16 cellular contexts compared by ENCODE assay signal in the genomic region with DNA sequence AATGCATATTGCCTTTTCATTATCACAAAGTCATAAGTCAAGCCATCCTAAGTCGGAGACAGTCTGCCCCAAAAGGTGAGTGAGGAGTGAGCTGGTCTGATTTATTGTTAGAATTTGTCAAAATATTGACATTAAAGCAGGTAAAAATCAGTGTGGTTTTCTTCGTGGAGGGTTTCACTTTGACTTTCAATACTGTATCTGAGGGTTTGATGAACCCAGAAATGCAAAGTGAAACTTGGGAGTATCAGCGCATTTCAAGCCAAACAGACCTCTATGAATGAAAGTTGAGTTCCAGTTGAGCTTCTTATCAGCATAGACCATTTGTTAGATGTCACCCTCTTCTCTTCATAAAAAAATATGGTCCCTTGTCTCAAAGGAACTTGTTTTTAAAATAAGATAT. TPM values are rescaled to one million over a fixed set of nuclear protein-coding genes. Genes with fewer than 3 reads are reported as not detected.
A peak's percentile ranks its signal among the peaks of the same experiment; 100 is the strongest.
DNase-seq lines count a peak whose midpoint lies in the region; ATAC-seq and TF ChIP-seq lines count a peak whose summit lies in the region.
"Had no signal": no experiment of that assay in that cellular context is flagged by ENCODE, and none has a peak within 500 bp of the region (broad histone marks: within the 10 kb centered on the region; RNA-seq: fewer than 3 reads in every experiment).

No MANE protein-coding gene starts in this region.

- peak overlapping the region; percentile 99 to 100 (median 100) for H3K27ac Mint-ChIP-seq in CD4-positive, CD25-positive, alpha-beta regulatory T cell
- H3K27ac Mint-ChIP-seq in activated naive CD8-positive, alpha-beta T cell treated with anti-CD3 and anti-CD28 coated beads for 36 hours = peak overlapping the region; percentile 26

- peak in 1 of 2 donors; percentile 7 for ATAC-seq in CD4-positive, CD25-positive, alpha-beta regulatory T cell (ENCODE audit: low read depth in 2 of 2)
- ATAC-seq in GM18511 (IDR thresholded peaks at IDR 0.05; ENCODE audit: unreplicated experiment) = peak; percentile 44
- ATAC-seq: gastroesophageal sphincter had no signal

- no peaks in the 10 kb centered on the region for H3K9me3 ChIP-seq in CD4-positive, CD25-positive, alpha-beta regulatory T cell (ENCODE audit: control insufficient read depth in 2 of 2, low read length in 2 of 2)
- H3K9me3 ChIP-seq in esophagus squamous epithelium = no peaks in the 10 kb centered on the region
- H3K9me3 ChIP-seq: gastroesophageal sphincter had no signal

- peaks cover 63% of the 10 kb centered on the region for H3K4me1 ChIP-seq in CD4-positive, CD25-positive, alpha-beta regulatory T cell (ENCODE audit: control insufficient read depth, insufficient read depth, low read length, poor library complexity, severe bottlenecking)
- H3K4me1 ChIP-seq in esophagus squamous epithelium = peaks cover 0 to 8% (median 3%) of the 10 kb centered on the region in 3 donors

- intact Hi-C loops in esophagus squamous epithelium (cut with DNase I) = no loop called here

- H3K36me3 ChIP-seq in CD4-positive, CD25-positive, alpha-beta regulatory T cell (ENCODE audit: control insufficient read depth, insufficient read depth, low read length) = no peaks in the 10 kb centered on the region
- H3K36me3 ChIP-seq in esophagus squamous epithelium = no peaks in the 10 kb centered on the region
- H3K36me3 ChIP-seq: gastroesophageal sphincter had no signal

- H3K36me3 Mint-ChIP-seq in CD4-positive, CD25-positive, alpha-beta regulatory T cell = no peaks in the 10 kb centered on the region
- H3K36me3 Mint-ChIP-seq in activated naive CD8-positive, alpha-beta T cell treated with anti-CD3 and anti-CD28 coated beads for 36 hours = peaks cover 4% of the 10 kb centered on the region

- H3K27ac ChIP-seq in CD4-positive, CD25-positive, alpha-beta regulatory T cell (ENCODE audit: insufficient read depth, low read length, poor library complexity, severe bottlenecking) = peak overlapping the region; percentile 99
- H3K27ac ChIP-seq in esophagus squamous epithelium = no peak overlapping the region
- H3K27ac ChIP-seq: gastroesophageal sphincter, GM23248, RWPE1 had no signal

- TF ChIP-seq POLR2A in esophagus squamous epithelium (IDR thresholded peaks at IDR 0.05) = no peak

- peaks cover 0 to 1% (median 0%) of the 10 kb centered on the region in 7 donors for H3K9me3 Mint-ChIP-seq in CD4-positive, CD25-positive, alpha-beta regulatory T cell
- peaks cover 2% of the 10 kb centered on the region for H3K9me3 Mint-ChIP-seq in activated naive CD8-positive, alpha-beta T cell treated with anti-CD3 and anti-CD28 coated beads for 36 hours

- peak overlapping the region; percentile 72 for H3K4me3 ChIP-seq in CD4-positive, CD25-positive, alpha-beta regulatory T cell (ENCODE audit: low read depth, low read length)
- H3K4me3 ChIP-seq in Jurkat, Clone E6-1 (ENCODE audit: low read length) = peak overlapping the region; percentile 2
- H3K4me3 ChIP-seq in esophagus squamous epithelium = no peak overlapping the region
- H3K4me3 ChIP-seq: gastroesophageal sphincter, GM23248 had no signal

- H3K4me3 Mint-ChIP-seq in CD4-positive, CD25-positive, alpha-beta regulatory T cell = peak overlapping the region; percentile 24 to 87 (median 68)
- H3K4me3 Mint-ChIP-seq in activated naive CD8-positive, alpha-beta T cell treated with anti-CD3 and anti-CD28 coated beads for 36 hours = no peak overlapping the region

- TF ChIP-seq CTCF in esophagus squamous epithelium (IDR thresholded peaks at IDR 0.05) = no peak

- H3K4me1 Mint-ChIP-seq in CD4-positive, CD25-positive, alpha-beta regulatory T cell = peaks cover 11 to 86% (median 58%) of the 10 kb centered on the region in 4 donors
- H3K4me1 Mint-ChIP-seq in activated naive CD8-positive, alpha-beta T cell treated with anti-CD3 and anti-CD28 coated beads for 36 hours = peaks cover 78% of the 10 kb centered on the region

- DNase-seq in CD4-positive, CD25-positive, alpha-beta regulatory T cell = peak in 2 of 3 donors; percentile 67 to 89
- no peak for DNase-seq in Jurkat, Clone E6-1 (ENCODE audit: low read depth, low spot score)
- DNase-seq in activated naive CD8-positive, alpha-beta T cell treated with anti-CD3 and anti-CD28 coated beads for 36 hours = no peak
- DNase-seq in esophagus squamous epithelium (lab: John Stamatoyannopoulos, UW) = no peak
- DNase-seq in NCI-H446 (lab: John Stamatoyannopoulos, UW) = no peak
- no peak for DNase-seq in NCI-H146 (lab: John Stamatoyannopoulos, UW)
- DNase-seq in SHP77 treated with DMSO at 0.1 percent for 48 hours (lab: John Stamatoyannopoulos, UW) = no peak
- DNase-seq: activated CD8-positive, alpha-beta memory T cell treated with anti-CD3 and anti-CD28 coated beads, Interleukin-2, amount 50 U/mL, for 4 hours; AML-193; GM23248; kidney glomerular epithelial cell; NCI-H345; T-helper 9 cell had no signal

- no peaks in the 10 kb centered on the region for H3K27me3 ChIP-seq in CD4-positive, CD25-positive, alpha-beta regulatory T cell (ENCODE audit: control insufficient read depth, insufficient read depth, low read length)
- H3K27me3 ChIP-seq in esophagus squamous epithelium = peaks cover 0 to 13% (median 0%) of the 10 kb centered on the region in 4 donors

- H3K27me3 Mint-ChIP-seq in CD4-positive, CD25-positive, alpha-beta regulatory T cell = peaks cover 14% of the 10 kb centered on the region
- H3K27me3 Mint-ChIP-seq in activated naive CD8-positive, alpha-beta T cell treated with anti-CD3 and anti-CD28 coated beads for 36 hours = peaks cover 21% of the 10 kb centered on the region

- 61 to 65% methylated on average over 3 of the region's 3 CpGs for WGBS in esophagus squamous epithelium, 2 donors

RNA-seq across cellular contexts. Expression of a gene that starts 21.7 kb away (rescaled TPM):
- total RNA-seq in CD4-positive, CD25-positive, alpha-beta regulatory T cell = 2,224 TPM
- 100 to 1,000 TPM; 536 to 682 (median 586) TPM for polyA plus RNA-seq in CD4-positive, CD25-positive, alpha-beta regulatory T cell
- 181 TPM for polyA plus RNA-seq in Jurkat, Clone E6-1 (2012; ENCODE audit: insufficient read depth, insufficient read length)
- total RNA-seq in activated naive CD8-positive, alpha-beta T cell treated with anti-CD3 and anti-CD28 coated beads for 36 hours = 10 to 100 TPM; 56.4 to 57.7 TPM
- total RNA-seq in esophagus squamous epithelium = 10 to 100 TPM in 2 of 4 donors, 1 to 10 TPM in 2; 5.7 to 28.6 (median 10.0) TPM
- total RNA-seq: GM23248 had no signal

Comparison
In these comparisons a context has a peak if more than half of its experiments do, and no peak if none do; other contexts are left out.
1. DNase-seq: peak in CD4-positive, CD25-positive, alpha-beta regulatory T cell (2 of 3); none in Jurkat, Clone E6-1 (single experiment), activated naive CD8-positive, alpha-beta T cell treated with anti-CD3 and anti-CD28 coated beads for 36 hours (single experiment), esophagus squamous epithelium (single experiment), NCI-H446 (0 of 2), NCI-H146 (single experiment) and SHP77 treated with DMSO at 0.1 percent for 48 hours (single experiment).
2. H3K4me3 ChIP-seq: peak in CD4-positive, CD25-positive, alpha-beta regulatory T cell (single experiment) and Jurkat, Clone E6-1 (single experiment); none in esophagus squamous epithelium (0 of 4).
3. RNA of a gene that starts 21.7 kb away (total RNA-seq): 2,224 TPM in CD4-positive, CD25-positive, alpha-beta regulatory T cell (single experiment); 56.4 to 57.7 TPM in activated naive CD8-positive, alpha-beta T cell treated with anti-CD3 and anti-CD28 coated beads for 36 hours and 5.7 to 28.6 TPM in esophagus squamous epithelium; every median in the first group is over 10 times any median in the second.